Comparison of ENCODE assay signal across 11 cellular contexts in genomic region chrX:123424546-123424945, GRCh38.
DNase-seq lines count a peak whose midpoint lies in the region; ATAC-seq, FAIRE-seq and TF ChIP-seq lines count a peak whose summit lies in the region.
"Had no signal": no experiment of that assay in that cellular context is flagged by ENCODE, and none has a peak within 500 bp of the region (broad histone marks: within the 10 kb centered on the region; RNA-seq: fewer than 3 reads in every experiment).

No MANE protein-coding gene starts in this region.

- no peak for FAIRE-seq in bronchial epithelial cell (lab: Jason Lieb, UNC)
- FAIRE-seq: HepG2 had no signal

- no peaks in the 10 kb centered on the region for H3K27me3 ChIP-seq in bronchial epithelial cell (ENCODE audit: control insufficient read depth, insufficient read depth, low read length)

- no peak for TF ChIP-seq CTCF in AG10803 (conservative IDR thresholded peaks at IDR 0.05; ENCODE audit: low read length)
- no peak for TF ChIP-seq CTCF in bronchial epithelial cell (IDR thresholded peaks at IDR 0.05; ENCODE audit: insufficient read depth, low read length, severe bottlenecking)

- ATAC-seq in GM19463 (IDR thresholded peaks at IDR 0.05; ENCODE audit: unreplicated experiment), result peak; percentile 89
- peak; percentile 83 for ATAC-seq in HG03108 (IDR thresholded peaks at IDR 0.05; ENCODE audit: unreplicated experiment)
- ATAC-seq: HepG2, T-helper 17 cell had no signal

- in situ Hi-C loops in G401 (cut with HindIII; ENCODE audit: low sequenced_read_pairs), result no loop called here

- no peaks in the 10 kb centered on the region for H3K36me3 ChIP-seq in bronchial epithelial cell (ENCODE audit: control insufficient read depth, insufficient read depth, low read length)

- H3K4me3 ChIP-seq in AG10803 (ENCODE audit: low read length) (no peak overlapping the region), bronchial epithelial cell (ENCODE audit: low read depth, low read length) (no peak overlapping the region)

- DNase-seq in AG10803 (ENCODE audit: low read depth) (peak; percentile 66), bronchial epithelial cell (ENCODE audit: low read depth) (peak; percentile 72), Kasumi-1 (lab: John Stamatoyannopoulos, UW) (no peak), G401 (ENCODE audit: low spot score) (no peak), HUDEP-2 (lab: John Stamatoyannopoulos, UW; ENCODE audit: unreplicated experiment in 76 of 76) (no peak)
- DNase-seq in NK-92 treated with Interleukin-12 subunit alpha and Interleukin-12 subunit beta, amount 100 ng/mL, for 24 hours (lab: John Stamatoyannopoulos, UW), result no peak
- DNase-seq: C1 segment of cervical spinal cord, T-helper 17 cell had no signal

Comparison
In these comparisons a context has a peak if more than half of its experiments do, and no peak if none do; other contexts are left out.
1. DNase-seq: peak in AG10803 (single experiment) and bronchial epithelial cell (single experiment); none in Kasumi-1 (0 of 2), G401 (single experiment), NK-92 treated with Interleukin-12 subunit alpha and Interleukin-12 subunit beta, amount 100 ng/mL, for 24 hours (single experiment) and HUDEP-2 (0 of 76).